Comparison of ENCODE assay signal across 11 cellular contexts in the genomic region with DNA sequence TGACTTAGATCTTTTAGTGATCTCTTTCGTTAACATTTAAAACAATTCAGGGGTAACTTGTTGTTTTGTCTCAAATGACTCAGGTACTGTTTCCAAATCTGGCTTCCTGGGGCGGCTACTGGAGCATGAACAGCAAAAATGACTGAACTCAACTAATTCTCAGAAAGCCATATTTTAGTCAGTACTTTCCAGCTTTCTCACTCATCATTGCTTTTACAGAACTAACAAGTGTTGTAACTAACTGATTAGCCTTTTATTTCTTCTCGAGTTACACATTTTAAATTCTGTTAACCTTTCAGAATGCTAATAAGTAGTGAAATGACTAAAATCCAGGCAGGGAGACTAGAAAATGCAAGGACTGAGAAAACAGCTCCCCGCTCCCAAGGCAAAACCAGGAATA. TPM values are rescaled to one million over a fixed set of nuclear protein-coding genes. Genes with fewer than 3 reads are reported as not detected.
DNase-seq lines count a peak whose midpoint lies in the region; ATAC-seq lines count a peak whose summit lies in the region.
"Had no signal": no experiment of that assay in that cellular context is flagged by ENCODE, and none has a peak within 500 bp of the region (broad histone marks: within the 10 kb centered on the region; RNA-seq: fewer than 3 reads in every experiment).

No MANE protein-coding gene starts in this region.

- ATAC-seq in GM18508 (IDR thresholded peaks at IDR 0.05; ENCODE audit: insufficient read depth, unreplicated experiment) (peak; percentile 64), GM19452 (IDR thresholded peaks at IDR 0.05; ENCODE audit: unreplicated experiment) (peak; percentile 48), HG03159 (IDR thresholded peaks at IDR 0.05; ENCODE audit: unreplicated experiment) (peak; percentile 78), HG02588 (IDR thresholded peaks at IDR 0.05; ENCODE audit: unreplicated experiment) (no peak), T-helper 17 cell (no peak)
- ATAC-seq: gastroesophageal sphincter, mucosa of descending colon had no signal

- H3K9me3 ChIP-seq in Karpas-422 (ENCODE audit: low read length) (no peaks in the 10 kb centered on the region), T-helper 17 cell (ENCODE audit: control insufficient read depth, low read length, poor library complexity, severe bottlenecking) (no peaks in the 10 kb centered on the region)
- H3K9me3 ChIP-seq: gastroesophageal sphincter, mucosa of descending colon had no signal

- DNase-seq in glomerular visceral epithelial cell (ENCODE audit: extremely low spot score) (peak; percentile 11), Karpas-422 (no peak), T-helper 17 cell (no peak)
- DNase-seq: mucosa of descending colon, NCI-H510A treated with DMSO at 0.1 percent for 48 hours had no signal

- no peaks in the 10 kb centered on the region for H3K9me2 ChIP-seq in Karpas-422 (replicated peaks; ENCODE audit: insufficient read depth, low read length)

- no peaks in the 10 kb centered on the region for H3K79me2 ChIP-seq in Karpas-422 (ENCODE audit: low read length)

- H3K27ac ChIP-seq in Karpas-422 (ENCODE audit: low read length) = no peak overlapping the region
- H3K27ac ChIP-seq: gastroesophageal sphincter, SK-N-MC had no signal

- H3K4me2 ChIP-seq in Karpas-422 (ENCODE audit: low read depth, low read length, poor library complexity, severe bottlenecking) = no peak overlapping the region

- H4K20me1 ChIP-seq in Karpas-422 (ENCODE audit: insufficient read depth, low read depth, low read length) = no peaks in the 10 kb centered on the region

- H3K27ac Mint-ChIP-seq in T-helper 17 cell = no peak overlapping the region

- H3K27me3 Mint-ChIP-seq in T-helper 17 cell = peaks cover 22% of the 10 kb centered on the region

- H3K4me1 ChIP-seq in Karpas-422 (ENCODE audit: low read length) = no peaks in the 10 kb centered on the region
- H3K4me1 ChIP-seq: gastroesophageal sphincter had no signal

- H3K4me1 Mint-ChIP-seq in T-helper 17 cell = peaks cover 4% of the 10 kb centered on the region

- no peak overlapping the region for H2AFZ ChIP-seq in Karpas-422 (ENCODE audit: low read length)

- H3K4me3 Mint-ChIP-seq in T-helper 17 cell = no peak overlapping the region

- peaks cover 4% of the 10 kb centered on the region for H3K36me3 Mint-ChIP-seq in T-helper 17 cell (ENCODE audit: low read depth)

- no peaks in the 10 kb centered on the region for H3K36me3 ChIP-seq in Karpas-422 (ENCODE audit: insufficient read depth, low read length)
- H3K36me3 ChIP-seq: gastroesophageal sphincter had no signal

- H3K27me3 ChIP-seq in Karpas-422 (ENCODE audit: low read length) = no peaks in the 10 kb centered on the region
- H3K27me3 ChIP-seq: gastroesophageal sphincter had no signal

- no peak overlapping the region for H3K4me3 ChIP-seq in Karpas-422 (ENCODE audit: low read length)
- H3K4me3 ChIP-seq: gastroesophageal sphincter, mucosa of descending colon, SK-N-MC had no signal

- H3K9ac ChIP-seq in Karpas-422 (ENCODE audit: low read length) = no peak overlapping the region

RNA-seq across cellular contexts. Expression of a gene that starts 55.3 kb away (rescaled TPM):
- 0.07 and 0.29 TPM in 2 replicates for total RNA-seq in Karpas-422 (2014; rRNA removed; shearing (Covaris generic); ENCODE audit: low replicate concordance)
- total RNA-seq in T-helper 17 cell = under 1 TPM; 0.32 to 0.50 TPM

Comparison
In these comparisons a context has a peak if more than half of its experiments do, and no peak if none do; other contexts are left out.
1. ATAC-seq: peak in GM18508 (single experiment), GM19452 (single experiment) and HG03159 (single experiment); none in HG02588 (single experiment) and T-helper 17 cell (single experiment).